Comparison of ENCODE assay signal across 15 cellular contexts in genomic region chr11:66800720-66801428, GRCh38. TPM values are rescaled to one million over a fixed set of nuclear protein-coding genes. Genes with fewer than 3 reads are reported as not detected.
DNase-seq lines count a peak whose midpoint lies in the region; ATAC-seq, FAIRE-seq and TF ChIP-seq lines count a peak whose summit lies in the region.
"Had no signal": no experiment of that assay in that cellular context is flagged by ENCODE, and none has a peak within 500 bp of the region (broad histone marks: within the 10 kb centered on the region; RNA-seq: fewer than 3 reads in every experiment).

No MANE protein-coding gene starts in this region.

- CTCF ChIA-PET in activated B cell treated with CpG ODN at 0.5 μM for 24 hours (lab: Charles Lee): no interaction called here

- ATAC-seq in GM21576 (IDR thresholded peaks at IDR 0.05; ENCODE audit: unreplicated experiment) (peak; percentile 64), HG03354 (IDR thresholded peaks at IDR 0.05; ENCODE audit: poor library complexity, severe bottlenecking, unreplicated experiment) (peak; percentile 68), activated B cell treated with CpG ODN at 0.5 μM for 24 hours (ENCODE audit: low read depth) (peak; percentile 77), GM18873 (IDR thresholded peaks at IDR 0.05; ENCODE audit: low FRiP score, unreplicated experiment) (no peak), pancreas (no peak)
- ATAC-seq: activated naive CD8-positive, alpha-beta T cell treated with anti-CD3 and anti-CD28 coated beads, Interleukin-2, amount 50 U/mL, for 24 hours; gastroesophageal sphincter had no signal

- FAIRE-seq in pancreas (lab: Jason Lieb, UNC): no peak
- FAIRE-seq: keratinocyte had no signal

- POLR2A ChIA-PET in activated B cell treated with CpG ODN at 0.5 μM for 24 hours (lab: Charles Lee): interaction anchor here (0.6 to 1.8 kb wide), 5 partner anchors 9 to 484 kb away, joined by 3 to 6 read pairs (median 4); partner anchors contain the start of genes CD248 and RCE1

- no peaks in the 10 kb centered on the region for H3K36me3 ChIP-seq in pancreas
- H3K36me3 ChIP-seq: upper lobe of left lung had no signal

- H3K9me3 ChIP-seq in pancreas: no peaks in the 10 kb centered on the region
- H3K9me3 ChIP-seq: gastroesophageal sphincter, upper lobe of left lung had no signal

- in situ Hi-C loops in GM13977 (cut with MboI; ENCODE audit: low pct_unique_long_range_greater_than_20kb, low sequenced_read_pairs, unreplicated experiment): no loop called here

- peaks cover 68% of the 10 kb centered on the region for H3K4me1 Mint-ChIP-seq in activated B cell treated with CpG ODN at 0.5 μM for 24 hours
- H3K4me1 Mint-ChIP-seq: activated naive CD8-positive, alpha-beta T cell treated with anti-CD3 and anti-CD28 coated beads, Interleukin-2, amount 50 U/mL, for 24 hours had no signal

- intact Hi-C loops in activated B cell treated with CpG ODN at 0.5 μM for 24 hours (cut with micrococcal nuclease): loop anchor here (1.0 kb wide), 1 partner anchor 57 kb away; a partner anchor contains a TSS
- intact Hi-C loops in pancreas (cut with DNase I): no loop called here

- TF ChIP-seq CTCF in GM13977 (IDR thresholded peaks at IDR 0.05; ENCODE audit: extremely low read depth, insufficient read depth, missing control alignments) (no peak), activated B cell treated with CpG ODN at 0.5 μM for 24 hours (IDR thresholded peaks at IDR 0.05) (no peak), pancreas (IDR thresholded peaks at IDR 0.05) (no peak)

- H3K4me3 Mint-ChIP-seq in activated B cell treated with CpG ODN at 0.5 μM for 24 hours: peak overlapping the region; percentile 42
- H3K4me3 Mint-ChIP-seq: activated naive CD8-positive, alpha-beta T cell treated with anti-CD3 and anti-CD28 coated beads, Interleukin-2, amount 50 U/mL, for 24 hours had no signal

- peak overlapping the region; percentile 86 for H3K27ac Mint-ChIP-seq in activated B cell treated with CpG ODN at 0.5 μM for 24 hours
- H3K27ac Mint-ChIP-seq: activated naive CD8-positive, alpha-beta T cell treated with anti-CD3 and anti-CD28 coated beads, Interleukin-2, amount 50 U/mL, for 24 hours had no signal

- no peaks in the 10 kb centered on the region for H3K27me3 Mint-ChIP-seq in activated B cell treated with CpG ODN at 0.5 μM for 24 hours
- H3K27me3 Mint-ChIP-seq: activated naive CD8-positive, alpha-beta T cell treated with anti-CD3 and anti-CD28 coated beads, Interleukin-2, amount 50 U/mL, for 24 hours had no signal

- peak; percentile 32 for DNase-seq in GM13977 (ENCODE audit: low spot score)
- DNase-seq in activated B cell treated with CpG ODN at 0.5 μM for 24 hours: no peak
- no peak for DNase-seq in pancreas
- no peak for DNase-seq in NCI-H128 (lab: John Stamatoyannopoulos, UW; ENCODE audit: unreplicated experiment)
- no peak for DNase-seq in inferior parietal cortex (ENCODE audit: extremely low spot score)
- DNase-seq: activated CD4-positive, CD25-positive, alpha-beta regulatory T cell treated with anti-CD3 and anti-CD28 coated beads, Interleukin-2, amount 50 U/mL, for 72 hours; activated naive CD8-positive, alpha-beta T cell treated with anti-CD3 and anti-CD28 coated beads, Interleukin-2, amount 50 U/mL, for 24 hours; NCI-H1092; PC-9; upper lobe of left lung had no signal

- WGBS in pancreas, 2 donors: 80 to 85% methylated on average over 5 of the region's 5 CpGs

- no peaks in the 10 kb centered on the region for H3K9me3 Mint-ChIP-seq in activated B cell treated with CpG ODN at 0.5 μM for 24 hours
- H3K9me3 Mint-ChIP-seq: activated naive CD8-positive, alpha-beta T cell treated with anti-CD3 and anti-CD28 coated beads, Interleukin-2, amount 50 U/mL, for 24 hours had no signal

- H3K27me3 ChIP-seq in pancreas: no peaks in the 10 kb centered on the region
- H3K27me3 ChIP-seq: gastroesophageal sphincter, upper lobe of left lung had no signal

- H3K27ac ChIP-seq in pancreas: no peak overlapping the region
- H3K27ac ChIP-seq: gastroesophageal sphincter, PC-9, upper lobe of left lung had no signal

- no peaks in the 10 kb centered on the region for H3K4me1 ChIP-seq in pancreas
- H3K4me1 ChIP-seq: gastroesophageal sphincter, upper lobe of left lung had no signal

- peaks cover 15% of the 10 kb centered on the region for H3K36me3 Mint-ChIP-seq in activated B cell treated with CpG ODN at 0.5 μM for 24 hours (ENCODE audit: low read depth)

- H3K4me3 ChIP-seq in pancreas: no peak overlapping the region
- H3K4me3 ChIP-seq: gastroesophageal sphincter, PC-9, upper lobe of left lung had no signal

RNA-seq across cellular contexts. Expression of gene RCE1, which starts 42.4 kb away (rescaled TPM):
- total RNA-seq in activated B cell treated with CpG ODN at 0.5 μM for 24 hours: 20.1 and 21.4 TPM in 2 replicates
- 10 to 100 TPM in 3 of 6 donors, 1 to 10 TPM in 3; 8.2 to 13.2 (median 9.4) TPM for total RNA-seq in pancreas
- polyA plus RNA-seq in pancreas: 10 to 100 TPM; 10.1 to 19.0 TPM

RNA-seq across cellular contexts. Expression of gene LRFN4, which starts 56.0 kb away (rescaled TPM):
- 3.4 and 3.8 TPM in 2 replicates for total RNA-seq in activated B cell treated with CpG ODN at 0.5 μM for 24 hours
- total RNA-seq in pancreas: 1 to 10 TPM in 4 of 6 donors, under 1 TPM in 2; 0.51 to 7.8 (median 2.4) TPM
- polyA plus RNA-seq in pancreas: 1 to 10 TPM; 3.9 to 6.9 TPM

Comparison
In these comparisons a context has a peak if more than half of its experiments do, and no peak if none do; other contexts are left out.
1. ATAC-seq: peak in GM21576 (single experiment), HG03354 (single experiment) and activated B cell treated with CpG ODN at 0.5 μM for 24 hours (single experiment); none in GM18873 (single experiment) and pancreas (0 of 4).